Comparison of ENCODE assay signal across 1 cellular context in genomic region chr17:9298135-9298534, GRCh38.
A peak's percentile ranks its signal among the peaks of the same experiment; 100 is the strongest.
TF ChIP-seq lines count a peak whose summit lies in the region.

No MANE protein-coding gene starts in this region.

TF ChIP-seq in liver, 16 proteins besides CTCF, POLR2A, EP300 and RAD21 (continued from another document):
- peak; percentile 79 for TF ChIP-seq ZBTB33 (IDR thresholded peaks at IDR 0.05)
- TF ChIP-seq FOXA2 (IDR thresholded peaks at IDR 0.05), result peak; percentile 40
- TF ChIP-seq GABPA (IDR thresholded peaks at IDR 0.05 in 1 of 2, conservative IDR thresholded peaks at IDR 0.05 in 1 of 2), result no peak
- peak; percentile 37 to 81 for TF ChIP-seq JUND (IDR thresholded peaks at IDR 0.05)
- TF ChIP-seq ATF3 (IDR thresholded peaks at IDR 0.05), result peak; percentile 80
- peak; percentile 99 for TF ChIP-seq MAX (IDR thresholded peaks at IDR 0.05)
- peak; percentile 86 to 93 for TF ChIP-seq RXRA (IDR thresholded peaks at IDR 0.05)
- TF ChIP-seq FOXA1 (IDR thresholded peaks at IDR 0.05), result peak; percentile 70
